13 cellular contexts compared by ENCODE assay signal in the genomic region with DNA sequence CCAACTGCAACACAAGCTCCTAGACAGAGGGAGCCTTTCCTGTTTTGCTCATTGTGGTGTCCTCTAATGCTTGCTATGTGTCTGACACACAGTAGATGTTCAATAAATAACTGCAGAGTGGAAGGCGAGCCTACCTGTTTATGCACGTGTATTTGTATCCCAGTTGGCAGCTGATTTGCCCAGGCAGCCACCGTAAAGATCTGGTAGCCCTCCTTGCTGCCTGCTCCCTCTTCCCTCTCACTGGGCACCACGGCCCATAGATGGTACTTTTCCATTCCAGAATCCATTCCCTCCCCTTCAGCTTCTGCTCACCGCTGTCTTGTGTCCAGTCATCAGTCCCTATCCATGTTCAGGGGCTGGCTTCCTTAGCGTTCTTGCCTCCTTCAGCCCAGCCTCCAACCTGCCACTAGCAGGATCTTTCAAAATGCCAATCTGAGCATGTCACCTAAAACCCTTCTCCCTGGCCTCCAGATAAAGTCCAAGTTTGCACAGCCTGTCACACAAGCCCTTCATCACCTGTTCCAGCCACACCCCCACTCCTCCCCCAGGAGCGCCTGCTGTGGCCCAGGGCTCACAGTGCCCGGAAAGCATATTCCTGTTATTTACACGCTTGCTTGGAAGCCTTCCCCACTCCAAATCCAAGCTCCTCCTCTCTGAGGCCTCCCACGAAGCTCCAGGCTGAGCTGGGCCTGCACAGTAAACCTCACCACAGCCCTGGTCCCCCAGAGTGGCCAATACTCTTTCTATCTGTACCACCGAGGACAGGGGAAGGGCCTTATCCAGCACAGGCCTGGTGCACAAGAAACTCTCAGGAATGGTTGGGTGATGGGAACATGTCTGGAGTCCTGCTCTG. TPM values are rescaled to one million over a fixed set of nuclear protein-coding genes. Genes with fewer than 3 reads are reported as not detected.
DNase-seq lines count a peak whose midpoint lies in the region; ATAC-seq and TF ChIP-seq lines count a peak whose summit lies in the region.
"Had no signal": no experiment of that assay in that cellular context is flagged by ENCODE, and none has a peak within 500 bp of the region (broad histone marks: within the 10 kb centered on the region; RNA-seq: fewer than 3 reads in every experiment).

No MANE protein-coding gene starts in this region.

- H3K9me3 ChIP-seq in NT2/D1 (ENCODE audit: insufficient read depth, low read length) (no peaks in the 10 kb centered on the region), heart right ventricle (no peaks in the 10 kb centered on the region), ovary (no peaks in the 10 kb centered on the region), OCI-LY7 (ENCODE audit: low read length) (no peaks in the 10 kb centered on the region)
- H3K9me3 ChIP-seq: MG63, neutrophil had no signal

- no peak overlapping the region for H3K4me2 ChIP-seq in OCI-LY7 (ENCODE audit: low read length)

- H3K4me1 ChIP-seq in NT2/D1 (ENCODE audit: insufficient read depth, insufficient read length) (peaks cover 5% of the 10 kb centered on the region), heart right ventricle (peaks cover 12 to 62% (median 40%) of the 10 kb centered on the region in 9 donors), ovary (ENCODE audit: insufficient read depth) (peaks cover 27% of the 10 kb centered on the region), OCI-LY7 (ENCODE audit: insufficient read depth, low read length, poor library complexity, severe bottlenecking) (no peaks in the 10 kb centered on the region)

- H3K36me3 ChIP-seq in NT2/D1 (ENCODE audit: insufficient read depth, insufficient read length, low read length) (no peaks in the 10 kb centered on the region), heart right ventricle (peaks cover 0 to 58% (median 13%) of the 10 kb centered on the region in 9 donors), ovary (no peaks in the 10 kb centered on the region), OCI-LY7 (ENCODE audit: insufficient read depth, low read length) (no peaks in the 10 kb centered on the region)
- H3K36me3 ChIP-seq: neutrophil had no signal

- TF ChIP-seq EP300 in ovary (IDR thresholded peaks at IDR 0.05) = no peak

- intact Hi-C loops in heart right ventricle (cut with DNase I) (no loop called here), ovary (cut with DNase I) (no loop called here), OCI-LY7 (cut with micrococcal nuclease; ENCODE audit: unreplicated experiment) (no loop called here)

- 51 to 53% methylated on average over 11 of the region's 11 CpGs for WGBS in heart right ventricle, 2 donors
- WGBS in ovary, 3 donors = 40 to 48% (median 43%) methylated on average over 11 of the region's 11 CpGs

- H2AFZ ChIP-seq in OCI-LY7 (ENCODE audit: low read length) = no peak overlapping the region

- POLR2A ChIA-PET in OCI-LY7 (lab: Charles Lee) = no interaction called here

- TF ChIP-seq POLR2A in ovary (IDR thresholded peaks at IDR 0.05) (no peak), erythroblast (IDR thresholded peaks at IDR 0.05; ENCODE audit: low read length) (no peak)

- no peak for TF ChIP-seq CTCF in 22Rv1 (IDR thresholded peaks at IDR 0.05)
- TF ChIP-seq CTCF in heart right ventricle (IDR thresholded peaks at IDR 0.05) = no peak
- TF ChIP-seq CTCF in ovary (IDR thresholded peaks at IDR 0.05) = no peak
- TF ChIP-seq CTCF in OCI-LY7 (conservative IDR thresholded peaks at IDR 0.05; ENCODE audit: low read length) = no peak

- no peak overlapping the region for H3K4me3 ChIP-seq in NT2/D1 (ENCODE audit: insufficient read length, low read depth)
- no peak overlapping the region for H3K4me3 ChIP-seq in heart right ventricle
- no peak overlapping the region for H3K4me3 ChIP-seq in ovary
- no peak overlapping the region for H3K4me3 ChIP-seq in OCI-LY7 (ENCODE audit: low read depth, low read length, poor library complexity, severe bottlenecking)
- H3K4me3 ChIP-seq: MG63 had no signal

- H3K27ac ChIP-seq in 22Rv1 (peak overlapping the region; percentile 46), heart right ventricle (peak overlapping the region in 8 of 10 donors; percentile 47 to 72 (median 61)), ovary (peak overlapping the region in 1 of 2 donors; percentile 65), OCI-LY7 (ENCODE audit: low read depth, low read length, poor library complexity, severe bottlenecking) (no peak overlapping the region)
- H3K27ac ChIP-seq: neutrophil had no signal

- no peaks in the 10 kb centered on the region for H3K27me3 ChIP-seq in NT2/D1 (ENCODE audit: insufficient read depth, insufficient read length)
- H3K27me3 ChIP-seq in heart right ventricle = no peaks in the 10 kb centered on the region
- no peaks in the 10 kb centered on the region for H3K27me3 ChIP-seq in ovary
- H3K27me3 ChIP-seq: MG63, neutrophil had no signal

- H4K20me1 ChIP-seq in OCI-LY7 (ENCODE audit: insufficient read depth, low read length) = no peaks in the 10 kb centered on the region

- ATAC-seq in heart right ventricle = peak; percentile 40 to 89 (median 65)
- no peak for ATAC-seq in HG03175 (IDR thresholded peaks at IDR 0.05; ENCODE audit: unreplicated experiment)
- ATAC-seq: activated naive CD4-positive, alpha-beta T cell treated with anti-CD3 and anti-CD28 coated beads, Interleukin-2, amount 50 U/mL, for 72 hours; Panc1 had no signal

- H3K9ac ChIP-seq in NT2/D1 (ENCODE audit: insufficient read length, low read depth) = peak overlapping the region; percentile 3

- CTCF ChIA-PET in OCI-LY7 (lab: Charles Lee; ENCODE audit: unreplicated experiment) = no interaction called here

- no peaks in the 10 kb centered on the region for H3K9me2 ChIP-seq in OCI-LY7 (ENCODE audit: insufficient read depth, low read length)

- no peak for DNase-seq in NT2/D1 (ENCODE audit: low read depth, low spot score)
- no peak for DNase-seq in heart right ventricle
- DNase-seq in ovary = peak; percentile 71 to 76 (median 75)
- DNase-seq in AG20443 (ENCODE audit: low spot score) = no peak
- no peak for DNase-seq in erythroblast (lab: John Stamatoyannopoulos, UW)
- no peak for DNase-seq in OCI-LY7 (ENCODE audit: low spot score)
- DNase-seq: activated CD4-positive, alpha-beta T cell treated with anti-CD3 and anti-CD28 coated beads for 1 hour; MG63 had no signal

- no peaks in the 10 kb centered on the region for H3K79me2 ChIP-seq in OCI-LY7 (ENCODE audit: insufficient read depth, low read depth, low read length)

- no TSS peak for BruUV-seq in OCI-LY7 (replicated peaks; lab: Mats Ljungman, UMichigan)

RNA-seq across cellular contexts. Expression of gene ZCCHC24, which starts 21.0 kb away (rescaled TPM):
- total RNA-seq in heart right ventricle = 10 to 100 TPM; 32.0 to 59.0 (median 49.0) TPM
- 10 to 100 TPM; 19.3 to 22.4 TPM for polyA plus RNA-seq in heart right ventricle
- 10 to 100 TPM; 21.6 to 92.1 (median 72.0) TPM for total RNA-seq in ovary
- polyA plus RNA-seq in ovary = 10 to 100 TPM; 33.5 to 35.9 TPM
- total RNA-seq in OCI-LY7 (2014; rRNA removed; shearing (Covaris generic)) = 0.95 and 0.98 TPM in 2 replicates
- total RNA-seq in OCI-LY7 (2022) = 2.2 and 3.7 TPM in 2 replicates

Comparison
In these comparisons a context has a peak if more than half of its experiments do, and no peak if none do; other contexts are left out.
1. DNase-seq: peak in ovary (5 of 5); none in NT2/D1 (single experiment), heart right ventricle (0 of 2), AG20443 (single experiment), erythroblast (0 of 2) and OCI-LY7 (single experiment).
2. RNA of gene ZCCHC24, which starts 21.0 kb away (total RNA-seq): 21.6 to 92.1 TPM in ovary and 32.0 to 59.0 TPM in heart right ventricle; 0.95 to 3.7 TPM in OCI-LY7; every median in the first group is over 4 times any median in the second.